In genomic region chrX:9374537-9374936, GRCh38 we compare ENCODE assay signal across 21 cellular contexts.
DNase-seq lines count a peak whose midpoint lies in the region; ATAC-seq, FAIRE-seq and TF ChIP-seq lines count a peak whose summit lies in the region.
"Had no signal": no experiment of that assay in that cellular context is flagged by ENCODE, and none has a peak within 500 bp of the region (broad histone marks: within the 10 kb centered on the region; RNA-seq: fewer than 3 reads in every experiment).

No MANE protein-coding gene starts in this region.

- H3K27me3 Mint-ChIP-seq in natural killer cell (ENCODE audit: low read depth in 2 of 2), result peaks cover 0 to 6% of the 10 kb centered on the region in 2 donors

- H3K27ac Mint-ChIP-seq in natural killer cell, result no peak overlapping the region

- H3K27me3 ChIP-seq in Peyer's patch (no peaks in the 10 kb centered on the region), esophagus muscularis mucosa (no peaks in the 10 kb centered on the region)
- H3K27me3 ChIP-seq: BLaER1 had no signal

- ATAC-seq in A549, result no peak
- ATAC-seq in GM21390 (IDR thresholded peaks at IDR 0.05; ENCODE audit: unreplicated experiment), result no peak
- ATAC-seq in GM18498 (IDR thresholded peaks at IDR 0.05; ENCODE audit: unreplicated experiment), result no peak
- ATAC-seq in natural killer cell, result no peak
- ATAC-seq: GM12878 had no signal

- TF ChIP-seq EP300 in A549 (IDR thresholded peaks at IDR 0.05) (no peak), esophagus muscularis mucosa (IDR thresholded peaks at IDR 0.05) (no peak)

- H3K9me3 Mint-ChIP-seq in natural killer cell, result no peaks in the 10 kb centered on the region

- no peak for DNase-seq in A549 (ENCODE audit: low read depth in 1 of 2, low spot score in 1 of 2)
- DNase-seq in Peyer's patch, result peak in 2 of 3 donors; percentile 53 to 56
- peak; percentile 24 for DNase-seq in iris pigment epithelial cell (ENCODE audit: low read depth)
- DNase-seq in retinal pigment epithelial cell (ENCODE audit: low read depth), result peak; percentile 22
- DNase-seq in natural killer cell, result no peak
- DNase-seq in esophagus muscularis mucosa (ENCODE audit: extremely low spot score), result no peak
- DNase-seq: DMS 273 treated with DMSO at 0.1 percent for 48 hours; GDM1; NCI-H1105; NCI-H187; NCI-H2171; NCI-H446; NCI-H69; NK-92 treated with Interleukin-12 subunit alpha and Interleukin-12 subunit beta, amount 100 ng/mL, for 24 hours; OCI-M1 had no signal

- peak; percentile 7 for FAIRE-seq in A549 (lab: Jason Lieb, UNC)
- FAIRE-seq: GM12878, GM18507, H1 had no signal

- no peak for TF ChIP-seq RAD21 in A549 (conservative IDR thresholded peaks at IDR 0.05 in 1 of 2, IDR thresholded peaks at IDR 0.05 in 1 of 2)

- TF ChIP-seq CTCF in A549 (IDR thresholded peaks at IDR 0.05) (no peak), Peyer's patch (IDR thresholded peaks at IDR 0.05) (no peak), retinal pigment epithelial cell (conservative IDR thresholded peaks at IDR 0.05; ENCODE audit: low read depth, low read length) (no peak), natural killer cell (IDR thresholded peaks at IDR 0.05) (no peak), esophagus muscularis mucosa (IDR thresholded peaks at IDR 0.05) (no peak)

- H3K4me1 ChIP-seq in A549, result peaks cover 16% of the 10 kb centered on the region
- H3K4me1 ChIP-seq in Peyer's patch, result no peaks in the 10 kb centered on the region
- H3K4me1 ChIP-seq in esophagus muscularis mucosa, result no peaks in the 10 kb centered on the region

- H3K4me3 ChIP-seq in A549, result no peak overlapping the region
- H3K4me3 ChIP-seq in Peyer's patch, result no peak overlapping the region
- no peak overlapping the region for H3K4me3 ChIP-seq in retinal pigment epithelial cell (ENCODE audit: low read length)
- no peak overlapping the region for H3K4me3 ChIP-seq in esophagus muscularis mucosa
- H3K4me3 ChIP-seq: BLaER1, GM12878 had no signal

- intact Hi-C loops in natural killer cell (cut with micrococcal nuclease) (no loop called here), esophagus muscularis mucosa (cut with DNase I) (no loop called here)

- H3K4me1 Mint-ChIP-seq in natural killer cell, result peaks cover 27% of the 10 kb centered on the region in 2 donors

- 64% methylated on average over 6 of the region's 6 CpGs for WGBS in A549 (ENCODE audit: missing lambda C conversion rate)
- WGBS in esophagus muscularis mucosa, result 81% methylated on average over 6 of the region's 6 CpGs

- POLR2A ChIA-PET in A549 (lab: Yijun Ruan, JAX), result no interaction called here

- TF ChIP-seq POLR2A in A549 (IDR thresholded peaks at IDR 0.05; ENCODE audit: low read length), result no peak
- no peak for TF ChIP-seq POLR2A in Peyer's patch (IDR thresholded peaks at IDR 0.05)
- no peak for TF ChIP-seq POLR2A in esophagus muscularis mucosa (IDR thresholded peaks at IDR 0.05; ENCODE audit: low read depth)

- peak overlapping the region; percentile 25; the same call in 1 of the 3 replicates for H3K4me2 ChIP-seq in A549
- H3K4me2 ChIP-seq: BLaER1 had no signal

- CTCF ChIA-PET in A549 (lab: Yijun Ruan, JAX), result no interaction called here

- H3K27ac ChIP-seq in A549 (no peak overlapping the region), Peyer's patch (no peak overlapping the region), esophagus muscularis mucosa (replicated peaks in 1 of 4) (no peak overlapping the region)
- H3K27ac ChIP-seq: BLaER1 had no signal

- no peak overlapping the region for H3K4me3 Mint-ChIP-seq in natural killer cell

- H3K36me3 Mint-ChIP-seq in natural killer cell, result no peaks in the 10 kb centered on the region

- no peaks in the 10 kb centered on the region; the same call in 2 of the 3 replicates for H3K9me3 ChIP-seq in A549
- no peaks in the 10 kb centered on the region for H3K9me3 ChIP-seq in Peyer's patch
- no peaks in the 10 kb centered on the region for H3K9me3 ChIP-seq in esophagus muscularis mucosa

- no peaks in the 10 kb centered on the region for H3K36me3 ChIP-seq in Peyer's patch
- no peaks in the 10 kb centered on the region for H3K36me3 ChIP-seq in esophagus muscularis mucosa
- H3K36me3 ChIP-seq: BLaER1 had no signal

TF ChIP-seq in A549, 52 proteins besides CTCF, POLR2A, EP300 and RAD21:
- TF ChIP-seq HEYL (CRISPR knock-in tag; IDR thresholded peaks at IDR 0.05) (no peak), EHF (CRISPR knock-in tag; IDR thresholded peaks at IDR 0.05) (no peak), E2F6 (IDR thresholded peaks at IDR 0.05; ENCODE audit: borderline replicate concordance, low read depth) (no peak), FOSB (CRISPR knock-in tag; IDR thresholded peaks at IDR 0.05) (no peak), BHLHE40 (IDR thresholded peaks at IDR 0.05; ENCODE audit: low read depth, low read length) (no peak), JUNB (IDR thresholded peaks at IDR 0.05) (no peak), HMGXB4 (CRISPR knock-in tag; IDR thresholded peaks at IDR 0.05; ENCODE audit: borderline replicate concordance) (no peak), KDM1A (IDR thresholded peaks at IDR 0.05; ENCODE audit: low read depth) (no peak), CHD2 (IDR thresholded peaks at IDR 0.05; ENCODE audit: low read length, partially characterized antibody) (no peak), ZFP36 (IDR thresholded peaks at IDR 0.05; ENCODE audit: borderline replicate concordance, partially characterized antibody) (no peak), MAZ (IDR thresholded peaks at IDR 0.05; ENCODE audit: borderline replicate concordance, low read depth, low read length) (no peak), RNF2 (IDR thresholded peaks at IDR 0.05; ENCODE audit: borderline replicate concordance, low read depth) (no peak), SMC3 (IDR thresholded peaks at IDR 0.05) (no peak)

Comparison
In these comparisons a context has a peak if more than half of its experiments do, and no peak if none do; other contexts are left out.
1. DNase-seq: peak in Peyer's patch (2 of 3), iris pigment epithelial cell (single experiment) and retinal pigment epithelial cell (single experiment); none in A549 (0 of 2), natural killer cell (single experiment) and esophagus muscularis mucosa (single experiment).